In the genomic region with DNA sequence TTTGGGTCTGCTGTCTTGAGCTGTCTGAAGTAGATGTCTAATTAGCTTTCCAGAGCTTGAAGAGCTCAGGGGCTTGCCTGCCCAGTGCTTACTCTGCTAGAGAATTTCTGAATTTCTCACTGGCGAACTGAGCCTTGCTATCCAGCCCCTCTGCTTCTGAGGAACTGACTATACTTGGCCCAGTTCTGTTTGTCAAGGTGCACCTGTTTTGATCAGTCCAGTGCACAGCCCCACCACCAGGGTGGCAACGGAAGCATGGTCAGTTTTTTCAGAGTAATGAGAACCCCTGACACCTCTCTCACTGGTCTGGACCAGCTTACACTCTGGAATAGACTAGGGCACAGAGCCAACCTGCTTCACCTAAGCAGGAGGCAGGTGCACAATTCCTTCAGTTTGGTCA, we compare ENCODE assay signal across 1 cellular context.
TF ChIP-seq lines count a peak whose summit lies in the region.

No MANE protein-coding gene starts in this region.

TF ChIP-seq in GM23338, 12 proteins besides CTCF, POLR2A, EP300 and RAD21 (continued from another document):
- no peak for TF ChIP-seq ZNF462 (CRISPR knock-in tag; IDR thresholded peaks at IDR 0.05)
- no peak for TF ChIP-seq EZH2phosphoT487 (IDR thresholded peaks at IDR 0.05; ENCODE audit: unreplicated experiment)
